In the genomic region with DNA sequence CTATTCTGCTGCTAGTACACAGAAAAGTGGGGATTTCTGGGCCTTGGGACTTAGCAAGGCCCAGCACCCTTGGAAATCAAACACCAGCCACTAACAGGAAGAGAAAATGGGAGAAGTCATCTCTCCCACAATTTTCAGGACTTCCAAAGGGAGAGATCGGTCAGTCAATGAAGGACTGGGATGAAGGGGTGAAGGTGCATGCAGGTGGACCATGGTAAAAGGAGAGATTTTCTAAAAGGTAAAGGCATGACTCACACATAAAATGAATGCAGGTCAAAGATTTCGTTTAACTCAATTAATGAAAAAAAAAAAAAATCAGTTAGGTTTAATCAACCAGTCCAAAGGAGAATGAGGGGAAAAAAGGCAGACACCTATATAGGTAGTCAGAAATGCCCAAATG, we compare ENCODE assay signal across 3 cellular contexts.
A peak's percentile ranks its signal among the peaks of the same experiment; 100 is the strongest.
TF ChIP-seq lines count a peak whose summit lies in the region.

No MANE protein-coding gene starts in this region.

TF ChIP-seq in A549, 52 proteins besides CTCF, POLR2A, EP300 and RAD21:
- TF ChIP-seq CBX8 (IDR thresholded peaks at IDR 0.05) (peak; percentile 97), RNF2 (IDR thresholded peaks at IDR 0.05; ENCODE audit: borderline replicate concordance, low read depth) (peak; percentile 98), CBX2 (IDR thresholded peaks at IDR 0.05; ENCODE audit: borderline replicate concordance, low read depth) (no peak), ZFP36 (IDR thresholded peaks at IDR 0.05; ENCODE audit: borderline replicate concordance, partially characterized antibody) (peak; percentile 21)
TF ChIP-seq in A549: peak in this region for 3.

TF ChIP-seq in K562, 482 proteins besides CTCF, POLR2A, EP300 and RAD21:
- peak; percentile 91 for TF ChIP-seq CBX8 (IDR thresholded peaks at IDR 0.05; ENCODE audit: borderline replicate concordance, extremely low read depth, low read depth, low read length, poor library complexity, severe bottlenecking)
- TF ChIP-seq, protein P1, sequence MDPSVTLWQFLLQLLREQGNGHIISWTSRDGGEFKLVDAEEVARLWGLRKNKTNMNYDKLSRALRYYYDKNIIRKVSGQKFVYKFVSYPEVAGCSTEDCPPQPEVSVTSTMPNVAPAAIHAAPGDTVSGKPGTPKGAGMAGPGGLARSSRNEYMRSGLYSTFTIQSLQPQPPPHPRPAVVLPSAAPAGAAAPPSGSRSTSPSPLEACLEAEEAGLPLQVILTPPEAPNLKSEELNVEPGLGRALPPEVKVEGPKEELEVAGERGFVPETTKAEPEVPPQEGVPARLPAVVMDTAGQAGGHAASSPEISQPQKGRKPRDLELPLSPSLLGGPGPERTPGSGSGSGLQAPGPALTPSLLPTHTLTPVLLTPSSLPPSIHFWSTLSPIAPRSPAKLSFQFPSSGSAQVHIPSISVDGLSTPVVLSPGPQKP (CRISPR knock-in tag; IDR thresholded peaks at IDR 0.05), result no peak

TF ChIP-seq in H1, 55 proteins besides CTCF, POLR2A, EP300 and RAD21:
- no peak for TF ChIP-seq NANOG (IDR thresholded peaks at IDR 0.05; ENCODE audit: insufficient read depth, low read depth, low read length, poor library complexity, severe bottlenecking)
- no peak for TF ChIP-seq RBBP5 (IDR thresholded peaks at IDR 0.05; ENCODE audit: borderline replicate concordance, low read depth, low read length)
- no peak for TF ChIP-seq GABPA (IDR thresholded peaks at IDR 0.05; ENCODE audit: borderline replicate concordance, insufficient read depth, low read length)
- TF ChIP-seq POLR2AphosphoS5 (IDR thresholded peaks at IDR 0.05; ENCODE audit: low read depth, low read length), result no peak
- TF ChIP-seq TAF1 (IDR thresholded peaks at IDR 0.05; ENCODE audit: low read depth, low read length), result no peak
- no peak for TF ChIP-seq SIN3A (conservative IDR thresholded peaks at IDR 0.05 in 1 of 2, IDR thresholded peaks at IDR 0.05 in 1 of 2; ENCODE audit: low read depth in 1 of 2, low read length in 2 of 2)
- no peak for TF ChIP-seq YY1 (IDR thresholded peaks at IDR 0.05; ENCODE audit: low read depth, low read length)
- no peak for TF ChIP-seq SP2 (IDR thresholded peaks at IDR 0.05; ENCODE audit: low read length)
- no peak for TF ChIP-seq EZH2 (IDR thresholded peaks at IDR 0.05; ENCODE audit: low read depth, low read length, severe bottlenecking)
- TF ChIP-seq TEAD4 (IDR thresholded peaks at IDR 0.05; ENCODE audit: low read depth, low read length), result no peak
- TF ChIP-seq SUZ12 (IDR thresholded peaks at IDR 0.05; ENCODE audit: low read length), result no peak
- no peak for TF ChIP-seq SP1 (IDR thresholded peaks at IDR 0.05; ENCODE audit: low read depth, low read length)
- TF ChIP-seq JUN (IDR thresholded peaks at IDR 0.05; ENCODE audit: low read depth, low read length), result no peak
- TF ChIP-seq SP4 (IDR thresholded peaks at IDR 0.05; ENCODE audit: low read length), result no peak
- no peak for TF ChIP-seq KDM5A (IDR thresholded peaks at IDR 0.05; ENCODE audit: low read length)
- no peak for TF ChIP-seq TCF12 (IDR thresholded peaks at IDR 0.05; ENCODE audit: low read depth, low read length)
- no peak for TF ChIP-seq BACH1 (IDR thresholded peaks at IDR 0.05; ENCODE audit: low read length)
